Comparison of ENCODE assay signal across 8 cellular contexts in the genomic region with DNA sequence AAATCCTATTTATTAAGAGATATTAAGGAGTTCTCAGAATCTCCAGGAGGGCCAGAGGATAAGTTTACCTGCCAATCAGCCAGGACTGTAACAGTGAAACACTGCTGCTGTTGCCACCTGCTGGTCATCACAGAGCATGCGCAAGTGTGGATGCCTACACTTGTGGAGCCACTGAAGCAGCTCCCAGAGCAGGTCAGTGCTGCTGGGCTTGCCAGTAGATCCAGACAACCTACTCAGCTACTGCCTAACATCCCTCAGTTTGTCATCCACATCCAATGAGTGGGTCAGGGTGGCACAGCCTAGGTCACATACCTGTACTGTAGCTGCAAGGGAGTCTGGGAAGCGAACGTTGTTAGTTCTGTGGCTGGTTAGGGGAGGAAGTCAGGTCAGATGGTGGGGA. TPM values are rescaled to one million over a fixed set of nuclear protein-coding genes. Genes with fewer than 3 reads are reported as not detected.
DNase-seq lines count a peak whose midpoint lies in the region; ATAC-seq and TF ChIP-seq lines count a peak whose summit lies in the region.

No MANE protein-coding gene starts in this region.

- H3K27ac ChIP-seq in fibroblast of lung (ENCODE audit: insufficient read depth, low read length) = no peak overlapping the region
- no peak overlapping the region for H3K27ac ChIP-seq in vagina

- peak; percentile 59 to 75 for DNase-seq in NCI-H524 (lab: John Stamatoyannopoulos, UW)
- no peak for DNase-seq in NCI-H524 treated with DMSO at 0.1 percent for 48 hours (lab: John Stamatoyannopoulos, UW)
- peak; percentile 55 for DNase-seq in NCI-H748 (lab: John Stamatoyannopoulos, UW; ENCODE audit: unreplicated experiment)
- peak; percentile 69 for DNase-seq in activated CD8-positive, alpha-beta memory T cell treated with anti-CD3 and anti-CD28 coated beads, Interleukin-2, amount 50 U/mL, for 48 hours
- DNase-seq in fibroblast of lung (ENCODE audit: low read depth in 2 of 2) = peak; percentile 27 to 46
- no peak for DNase-seq in sciatic nerve (ENCODE audit: low spot score)
- no peak for DNase-seq in vagina (ENCODE audit: extremely low spot score in 2 of 2)

- TF ChIP-seq CTCF in fibroblast of lung (conservative IDR thresholded peaks at IDR 0.05 in 1 of 2, IDR thresholded peaks at IDR 0.05 in 1 of 2; ENCODE audit: low read depth in 1 of 2, low read length in 2 of 2) = peak; percentile 51 to 83
- TF ChIP-seq CTCF in vagina (IDR thresholded peaks at IDR 0.05) = peak in 1 of 3 experiments; percentile 42

- no peak overlapping the region for H3K4me3 ChIP-seq in fibroblast of lung (replicated peaks in 1 of 4; ENCODE audit: control extremely low read depth in 1 of 4, insufficient read depth in 1 of 4, low read depth in 3 of 4, low read length in 4 of 4)
- H3K4me3 ChIP-seq in vagina = no peak overlapping the region

- H3K27me3 ChIP-seq in fibroblast of lung (ENCODE audit: control insufficient read depth, insufficient read depth, low read length) = no peaks in the 10 kb centered on the region
- H3K27me3 ChIP-seq in vagina = no peaks in the 10 kb centered on the region

- peaks cover 2% of the 10 kb centered on the region for H4K20me1 ChIP-seq in fibroblast of lung (ENCODE audit: control insufficient read depth, extremely low read depth, insufficient read depth, low read length)

- no peaks in the 10 kb centered on the region for H3K4me1 ChIP-seq in fibroblast of lung (ENCODE audit: control insufficient read depth, extremely low read depth, insufficient read depth, low read length)
- no peaks in the 10 kb centered on the region for H3K4me1 ChIP-seq in vagina

- no peak overlapping the region for H3K9ac ChIP-seq in fibroblast of lung (ENCODE audit: insufficient read depth, low read length)

- H2AFZ ChIP-seq in fibroblast of lung (ENCODE audit: low read length) = no peak overlapping the region

- ATAC-seq in HG02852 (IDR thresholded peaks at IDR 0.05; ENCODE audit: unreplicated experiment) = peak; percentile 78
- peak; percentile 46 for ATAC-seq in sciatic nerve

- H3K4me2 ChIP-seq in fibroblast of lung (ENCODE audit: extremely low read depth, insufficient read depth, low read length) = no peak overlapping the region

- H3K9me3 ChIP-seq in fibroblast of lung (ENCODE audit: control insufficient read depth, insufficient read depth, low read depth, low read length) = no peaks in the 10 kb centered on the region
- no peaks in the 10 kb centered on the region for H3K9me3 ChIP-seq in vagina

- H3K36me3 ChIP-seq in fibroblast of lung (ENCODE audit: control insufficient read depth, insufficient read depth, low read length) = peaks cover 1% of the 10 kb centered on the region
- H3K36me3 ChIP-seq in vagina = no peaks in the 10 kb centered on the region

- no peak for TF ChIP-seq POLR2A in vagina (IDR thresholded peaks at IDR 0.05)

- H3K79me2 ChIP-seq in fibroblast of lung (ENCODE audit: control insufficient read depth, insufficient read depth, low read length) = peaks cover 1% of the 10 kb centered on the region

- intact Hi-C loops in sciatic nerve (cut with DNase I) (no loop called here), vagina (cut with DNase I) (no loop called here)

RNA-seq across cellular contexts. Expression of a gene that starts 18.3 kb away (rescaled TPM):
- total RNA-seq in fibroblast of lung (10.0 and 10.6 TPM in 2 replicates), sciatic nerve (18.5 TPM), vagina (23.1 TPM)
- polyA plus RNA-seq in fibroblast of lung = 9.5 and 19.5 TPM in 2 replicates
- 7.6 and 9.5 TPM in 2 replicates for polyA plus RNA-seq in fibroblast of lung (2012)
- 40.6 and 42.8 TPM in 2 replicates for polyA minus RNA-seq in fibroblast of lung (ENCODE audit: low replicate concordance)

Comparison
In these comparisons a context has a peak if more than half of its experiments do, and no peak if none do; other contexts are left out.
1. DNase-seq: peak in NCI-H524 (2 of 2), NCI-H748 (single experiment), activated CD8-positive, alpha-beta memory T cell treated with anti-CD3 and anti-CD28 coated beads, Interleukin-2, amount 50 U/mL, for 48 hours (single experiment) and fibroblast of lung (2 of 2); none in NCI-H524 treated with DMSO at 0.1 percent for 48 hours (single experiment), sciatic nerve (single experiment) and vagina (0 of 2).